ENCODE assay signal across 1 cellular context in the genomic region with DNA sequence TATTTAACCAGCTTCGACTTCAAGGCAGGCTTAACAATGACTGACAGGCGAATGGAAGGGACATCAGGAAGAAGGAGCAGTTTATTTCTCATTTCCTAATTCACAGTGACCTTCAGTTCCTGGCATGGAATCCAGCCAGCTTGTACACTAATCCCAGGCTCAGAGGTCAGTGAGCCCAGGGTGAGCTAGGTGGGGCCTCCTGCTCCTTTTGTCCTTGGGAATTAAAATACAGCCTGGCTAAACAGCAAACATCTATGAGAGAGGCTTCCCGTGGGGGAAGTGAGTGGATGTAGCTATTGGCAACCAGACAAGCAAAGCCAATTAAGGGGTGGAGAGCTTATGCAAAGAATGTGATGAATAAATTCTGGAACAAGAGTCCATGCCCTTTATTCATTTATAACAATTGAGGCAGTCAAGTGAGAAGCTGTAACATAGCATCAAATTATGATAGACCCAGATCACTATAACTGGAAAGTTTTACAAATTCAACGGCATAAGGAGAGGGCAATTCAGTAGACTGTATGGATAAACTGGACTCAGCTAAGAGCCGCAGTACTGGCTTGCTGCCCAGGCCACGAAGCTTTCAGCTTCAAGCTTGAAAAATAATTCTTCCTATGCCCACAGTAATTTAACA.
TF ChIP-seq lines count a peak whose summit lies in the region.

No MANE protein-coding gene starts in this region.

TF ChIP-seq in HepG2, 621 proteins besides CTCF, POLR2A, EP300 and RAD21 (continued from another document and continues in another):
- TF ChIP-seq, protein P1, sequence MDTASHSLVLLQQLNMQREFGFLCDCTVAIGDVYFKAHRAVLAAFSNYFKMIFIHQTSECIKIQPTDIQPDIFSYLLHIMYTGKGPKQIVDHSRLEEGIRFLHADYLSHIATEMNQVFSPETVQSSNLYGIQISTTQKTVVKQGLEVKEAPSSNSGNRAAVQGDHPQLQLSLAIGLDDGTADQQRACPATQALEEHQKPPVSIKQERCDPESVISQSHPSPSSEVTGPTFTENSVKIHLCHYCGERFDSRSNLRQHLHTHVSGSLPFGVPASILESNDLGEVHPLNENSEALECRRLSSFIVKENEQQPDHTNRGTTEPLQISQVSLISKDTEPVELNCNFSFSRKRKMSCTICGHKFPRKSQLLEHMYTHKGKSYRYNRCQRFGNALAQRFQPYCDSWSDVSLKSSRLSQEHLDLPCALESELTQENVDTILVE (CRISPR knock-in tag; IDR thresholded peaks at IDR 0.05) = peak; percentile 77; the same call in 1 of the 2 replicates
- TF ChIP-seq FOSL1 (CRISPR knock-in tag; IDR thresholded peaks at IDR 0.05; ENCODE audit: borderline replicate concordance) (peak; percentile 38; the same call in 1 of the 2 replicates), SKI (IDR thresholded peaks at IDR 0.05; ENCODE audit: partially characterized antibody) (peak; percentile 58), GATA4 (IDR thresholded peaks at IDR 0.05; ENCODE audit: borderline replicate concordance, low read depth) (peak; percentile 28; the same call in 1 of the 2 replicates), ZNF510 (CRISPR knock-in tag; IDR thresholded peaks at IDR 0.05; ENCODE audit: low read depth) (no peak), ZSCAN20 (CRISPR knock-in tag; IDR thresholded peaks at IDR 0.05; ENCODE audit: borderline replicate concordance) (0 out of 2 replicates have a peak, but pooled peaks have one; percentile 21), FOXJ3 (CRISPR knock-in tag; IDR thresholded peaks at IDR 0.05; ENCODE audit: borderline replicate concordance) (peak; percentile 76; the same call in 1 of the 2 replicates), NR2F6 (IDR thresholded peaks at IDR 0.05) (peak; percentile 85), NR2F6 (CRISPR knock-in tag; IDR thresholded peaks at IDR 0.05) (peak; percentile 92), PPARG (CRISPR knock-in tag; conservative IDR thresholded peaks at IDR 0.05) (peak; percentile 82; the same call in 1 of the 2 replicates), ZBTB3 (CRISPR knock-in tag; IDR thresholded peaks at IDR 0.05; ENCODE audit: borderline replicate concordance, low read depth) (no peak), ZNF572 (CRISPR knock-in tag; IDR thresholded peaks at IDR 0.05) (no peak), ZBTB1 (CRISPR knock-in tag; IDR thresholded peaks at IDR 0.05; ENCODE audit: borderline replicate concordance) (no peak), ATF7-NPFF (CRISPR knock-in tag; IDR thresholded peaks at IDR 0.05; ENCODE audit: low read depth) (no peak), ZNF614 (CRISPR knock-in tag; IDR thresholded peaks at IDR 0.05; ENCODE audit: borderline replicate concordance) (peak; percentile 85; the same call in 1 of the 2 replicates), ZNF136 (CRISPR knock-in tag; IDR thresholded peaks at IDR 0.05; ENCODE audit: low read depth) (peak; percentile 57; the same call in 1 of the 2 replicates), BORCS8-MEF2B (CRISPR knock-in tag; IDR thresholded peaks at IDR 0.05) (peak; percentile 12; the same call in 1 of the 2 replicates), ATF1 (CRISPR knock-in tag; IDR thresholded peaks at IDR 0.05) (no peak), ETV5 (CRISPR knock-in tag; IDR thresholded peaks at IDR 0.05; ENCODE audit: borderline replicate concordance) (peak; percentile 88; the same call in 1 of the 2 replicates), JUND (CRISPR knock-in tag; IDR thresholded peaks at IDR 0.05) (peak; percentile 51), ZFP90 (CRISPR knock-in tag; IDR thresholded peaks at IDR 0.05; ENCODE audit: borderline replicate concordance) (no peak), CC2D1A (CRISPR knock-in tag; IDR thresholded peaks at IDR 0.05) (no peak), NR2F1 (CRISPR knock-in tag; IDR thresholded peaks at IDR 0.05) (peak; percentile 76 to 88), ZNF749 (CRISPR knock-in tag; IDR thresholded peaks at IDR 0.05; ENCODE audit: borderline replicate concordance) (no peak)
- TF ChIP-seq, protein P2, sequence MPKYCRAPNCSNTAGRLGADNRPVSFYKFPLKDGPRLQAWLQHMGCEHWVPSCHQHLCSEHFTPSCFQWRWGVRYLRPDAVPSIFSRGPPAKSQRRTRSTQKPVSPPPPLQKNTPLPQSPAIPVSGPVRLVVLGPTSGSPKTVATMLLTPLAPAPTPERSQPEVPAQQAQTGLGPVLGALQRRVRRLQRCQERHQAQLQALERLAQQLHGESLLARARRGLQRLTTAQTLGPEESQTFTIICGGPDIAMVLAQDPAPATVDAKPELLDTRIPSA (CRISPR knock-in tag; IDR thresholded peaks at IDR 0.05; ENCODE audit: borderline replicate concordance) = no peak
- TF ChIP-seq, protein P3, sequence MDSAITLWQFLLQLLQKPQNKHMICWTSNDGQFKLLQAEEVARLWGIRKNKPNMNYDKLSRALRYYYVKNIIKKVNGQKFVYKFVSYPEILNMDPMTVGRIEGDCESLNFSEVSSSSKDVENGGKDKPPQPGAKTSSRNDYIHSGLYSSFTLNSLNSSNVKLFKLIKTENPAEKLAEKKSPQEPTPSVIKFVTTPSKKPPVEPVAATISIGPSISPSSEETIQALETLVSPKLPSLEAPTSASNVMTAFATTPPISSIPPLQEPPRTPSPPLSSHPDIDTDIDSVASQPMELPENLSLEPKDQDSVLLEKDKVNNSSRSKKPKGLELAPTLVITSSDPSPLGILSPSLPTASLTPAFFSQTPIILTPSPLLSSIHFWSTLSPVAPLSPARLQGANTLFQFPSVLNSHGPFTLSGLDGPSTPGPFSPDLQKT (CRISPR knock-in tag; IDR thresholded peaks at IDR 0.05; ENCODE audit: borderline replicate concordance) = no peak
- TF ChIP-seq, protein P4, sequence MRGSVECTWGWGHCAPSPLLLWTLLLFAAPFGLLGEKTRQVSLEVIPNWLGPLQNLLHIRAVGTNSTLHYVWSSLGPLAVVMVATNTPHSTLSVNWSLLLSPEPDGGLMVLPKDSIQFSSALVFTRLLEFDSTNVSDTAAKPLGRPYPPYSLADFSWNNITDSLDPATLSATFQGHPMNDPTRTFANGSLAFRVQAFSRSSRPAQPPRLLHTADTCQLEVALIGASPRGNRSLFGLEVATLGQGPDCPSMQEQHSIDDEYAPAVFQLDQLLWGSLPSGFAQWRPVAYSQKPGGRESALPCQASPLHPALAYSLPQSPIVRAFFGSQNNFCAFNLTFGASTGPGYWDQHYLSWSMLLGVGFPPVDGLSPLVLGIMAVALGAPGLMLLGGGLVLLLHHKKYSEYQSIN (CRISPR knock-in tag; IDR thresholded peaks at IDR 0.05; ENCODE audit: borderline replicate concordance) = no peak
- TF ChIP-seq, protein P5, sequence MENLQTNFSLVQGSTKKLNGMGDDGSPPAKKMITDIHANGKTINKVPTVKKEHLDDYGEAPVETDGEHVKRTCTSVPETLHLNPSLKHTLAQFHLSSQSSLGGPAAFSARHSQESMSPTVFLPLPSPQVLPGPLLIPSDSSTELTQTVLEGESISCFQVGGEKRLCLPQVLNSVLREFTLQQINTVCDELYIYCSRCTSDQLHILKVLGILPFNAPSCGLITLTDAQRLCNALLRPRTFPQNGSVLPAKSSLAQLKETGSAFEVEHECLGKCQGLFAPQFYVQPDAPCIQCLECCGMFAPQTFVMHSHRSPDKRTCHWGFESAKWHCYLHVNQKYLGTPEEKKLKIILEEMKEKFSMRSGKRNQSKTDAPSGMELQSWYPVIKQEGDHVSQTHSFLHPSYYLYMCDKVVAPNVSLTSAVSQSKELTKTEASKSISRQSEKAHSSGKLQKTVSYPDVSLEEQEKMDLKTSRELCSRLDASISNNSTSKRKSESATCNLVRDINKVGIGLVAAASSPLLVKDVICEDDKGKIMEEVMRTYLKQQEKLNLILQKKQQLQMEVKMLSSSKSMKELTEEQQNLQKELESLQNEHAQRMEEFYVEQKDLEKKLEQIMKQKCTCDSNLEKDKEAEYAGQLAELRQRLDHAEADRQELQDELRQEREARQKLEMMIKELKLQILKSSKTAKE (CRISPR knock-in tag; IDR thresholded peaks at IDR 0.05; ENCODE audit: borderline replicate concordance) = peak; percentile 78; the same call in 1 of the 2 replicates
- TF ChIP-seq, protein P6, sequence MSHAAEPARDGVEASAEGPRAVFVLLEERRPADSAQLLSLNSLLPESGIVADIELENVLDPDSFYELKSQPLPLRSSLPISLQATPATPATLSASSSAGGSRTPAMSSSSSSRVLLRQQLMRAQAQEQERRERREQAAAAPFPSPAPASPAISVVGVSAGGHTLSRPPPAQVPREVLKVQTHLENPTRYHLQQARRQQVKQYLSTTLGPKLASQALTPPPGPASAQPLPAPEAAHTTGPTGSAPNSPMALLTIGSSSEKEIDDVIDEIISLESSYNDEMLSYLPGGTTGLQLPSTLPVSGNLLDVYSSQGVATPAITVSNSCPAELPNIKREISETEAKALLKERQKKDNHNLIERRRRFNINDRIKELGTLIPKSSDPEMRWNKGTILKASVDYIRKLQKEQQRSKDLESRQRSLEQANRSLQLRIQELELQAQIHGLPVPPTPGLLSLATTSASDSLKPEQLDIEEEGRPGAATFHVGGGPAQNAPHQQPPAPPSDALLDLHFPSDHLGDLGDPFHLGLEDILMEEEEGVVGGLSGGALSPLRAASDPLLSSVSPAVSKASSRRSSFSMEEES (CRISPR knock-in tag; IDR thresholded peaks at IDR 0.05) = 0 out of 2 replicates have a peak, but pooled peaks have one; percentile 18
- TF ChIP-seq, protein P7, sequence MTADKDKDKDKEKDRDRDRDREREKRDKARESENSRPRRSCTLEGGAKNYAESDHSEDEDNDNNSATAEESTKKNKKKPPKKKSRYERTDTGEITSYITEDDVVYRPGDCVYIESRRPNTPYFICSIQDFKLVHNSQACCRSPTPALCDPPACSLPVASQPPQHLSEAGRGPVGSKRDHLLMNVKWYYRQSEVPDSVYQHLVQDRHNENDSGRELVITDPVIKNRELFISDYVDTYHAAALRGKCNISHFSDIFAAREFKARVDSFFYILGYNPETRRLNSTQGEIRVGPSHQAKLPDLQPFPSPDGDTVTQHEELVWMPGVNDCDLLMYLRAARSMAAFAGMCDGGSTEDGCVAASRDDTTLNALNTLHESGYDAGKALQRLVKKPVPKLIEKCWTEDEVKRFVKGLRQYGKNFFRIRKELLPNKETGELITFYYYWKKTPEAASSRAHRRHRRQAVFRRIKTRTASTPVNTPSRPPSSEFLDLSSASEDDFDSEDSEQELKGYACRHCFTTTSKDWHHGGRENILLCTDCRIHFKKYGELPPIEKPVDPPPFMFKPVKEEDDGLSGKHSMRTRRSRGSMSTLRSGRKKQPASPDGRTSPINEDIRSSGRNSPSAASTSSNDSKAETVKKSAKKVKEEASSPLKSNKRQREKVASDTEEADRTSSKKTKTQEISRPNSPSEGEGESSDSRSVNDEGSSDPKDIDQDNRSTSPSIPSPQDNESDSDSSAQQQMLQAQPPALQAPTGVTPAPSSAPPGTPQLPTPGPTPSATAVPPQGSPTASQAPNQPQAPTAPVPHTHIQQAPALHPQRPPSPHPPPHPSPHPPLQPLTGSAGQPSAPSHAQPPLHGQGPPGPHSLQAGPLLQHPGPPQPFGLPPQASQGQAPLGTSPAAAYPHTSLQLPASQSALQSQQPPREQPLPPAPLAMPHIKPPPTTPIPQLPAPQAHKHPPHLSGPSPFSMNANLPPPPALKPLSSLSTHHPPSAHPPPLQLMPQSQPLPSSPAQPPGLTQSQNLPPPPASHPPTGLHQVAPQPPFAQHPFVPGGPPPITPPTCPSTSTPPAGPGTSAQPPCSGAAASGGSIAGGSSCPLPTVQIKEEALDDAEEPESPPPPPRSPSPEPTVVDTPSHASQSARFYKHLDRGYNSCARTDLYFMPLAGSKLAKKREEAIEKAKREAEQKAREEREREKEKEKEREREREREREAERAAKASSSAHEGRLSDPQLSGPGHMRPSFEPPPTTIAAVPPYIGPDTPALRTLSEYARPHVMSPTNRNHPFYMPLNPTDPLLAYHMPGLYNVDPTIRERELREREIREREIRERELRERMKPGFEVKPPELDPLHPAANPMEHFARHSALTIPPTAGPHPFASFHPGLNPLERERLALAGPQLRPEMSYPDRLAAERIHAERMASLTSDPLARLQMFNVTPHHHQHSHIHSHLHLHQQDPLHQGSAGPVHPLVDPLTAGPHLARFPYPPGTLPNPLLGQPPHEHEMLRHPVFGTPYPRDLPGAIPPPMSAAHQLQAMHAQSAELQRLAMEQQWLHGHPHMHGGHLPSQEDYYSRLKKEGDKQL (CRISPR knock-in tag; IDR thresholded peaks at IDR 0.05; ENCODE audit: low read depth) = peak; percentile 75; the same call in 1 of the 2 replicates
- TF ChIP-seq, protein P8, sequence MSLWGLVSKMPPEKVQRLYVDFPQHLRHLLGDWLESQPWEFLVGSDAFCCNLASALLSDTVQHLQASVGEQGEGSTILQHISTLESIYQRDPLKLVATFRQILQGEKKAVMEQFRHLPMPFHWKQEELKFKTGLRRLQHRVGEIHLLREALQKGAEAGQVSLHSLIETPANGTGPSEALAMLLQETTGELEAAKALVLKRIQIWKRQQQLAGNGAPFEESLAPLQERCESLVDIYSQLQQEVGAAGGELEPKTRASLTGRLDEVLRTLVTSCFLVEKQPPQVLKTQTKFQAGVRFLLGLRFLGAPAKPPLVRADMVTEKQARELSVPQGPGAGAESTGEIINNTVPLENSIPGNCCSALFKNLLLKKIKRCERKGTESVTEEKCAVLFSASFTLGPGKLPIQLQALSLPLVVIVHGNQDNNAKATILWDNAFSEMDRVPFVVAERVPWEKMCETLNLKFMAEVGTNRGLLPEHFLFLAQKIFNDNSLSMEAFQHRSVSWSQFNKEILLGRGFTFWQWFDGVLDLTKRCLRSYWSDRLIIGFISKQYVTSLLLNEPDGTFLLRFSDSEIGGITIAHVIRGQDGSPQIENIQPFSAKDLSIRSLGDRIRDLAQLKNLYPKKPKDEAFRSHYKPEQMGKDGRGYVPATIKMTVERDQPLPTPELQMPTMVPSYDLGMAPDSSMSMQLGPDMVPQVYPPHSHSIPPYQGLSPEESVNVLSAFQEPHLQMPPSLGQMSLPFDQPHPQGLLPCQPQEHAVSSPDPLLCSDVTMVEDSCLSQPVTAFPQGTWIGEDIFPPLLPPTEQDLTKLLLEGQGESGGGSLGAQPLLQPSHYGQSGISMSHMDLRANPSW (CRISPR knock-in tag; IDR thresholded peaks at IDR 0.05; ENCODE audit: borderline replicate concordance) = 0 out of 2 replicates have a peak, but pooled peaks have one; percentile 54
- TF ChIP-seq, protein P9, sequence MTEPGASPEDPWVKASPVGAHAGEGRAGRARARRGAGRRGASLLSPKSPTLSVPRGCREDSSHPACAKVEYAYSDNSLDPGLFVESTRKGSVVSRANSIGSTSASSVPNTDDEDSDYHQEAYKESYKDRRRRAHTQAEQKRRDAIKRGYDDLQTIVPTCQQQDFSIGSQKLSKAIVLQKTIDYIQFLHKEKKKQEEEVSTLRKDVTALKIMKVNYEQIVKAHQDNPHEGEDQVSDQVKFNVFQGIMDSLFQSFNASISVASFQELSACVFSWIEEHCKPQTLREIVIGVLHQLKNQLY (CRISPR knock-in tag; IDR thresholded peaks at IDR 0.05) = peak; percentile 59; the same call in 1 of the 2 replicates
- TF ChIP-seq, protein P10, sequence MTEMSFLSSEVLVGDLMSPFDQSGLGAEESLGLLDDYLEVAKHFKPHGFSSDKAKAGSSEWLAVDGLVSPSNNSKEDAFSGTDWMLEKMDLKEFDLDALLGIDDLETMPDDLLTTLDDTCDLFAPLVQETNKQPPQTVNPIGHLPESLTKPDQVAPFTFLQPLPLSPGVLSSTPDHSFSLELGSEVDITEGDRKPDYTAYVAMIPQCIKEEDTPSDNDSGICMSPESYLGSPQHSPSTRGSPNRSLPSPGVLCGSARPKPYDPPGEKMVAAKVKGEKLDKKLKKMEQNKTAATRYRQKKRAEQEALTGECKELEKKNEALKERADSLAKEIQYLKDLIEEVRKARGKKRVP (CRISPR knock-in tag; IDR thresholded peaks at IDR 0.05) = peak in 1 of 2 experiments; percentile 53; a peak in 1 of 4 replicates
- TF ChIP-seq, protein P11, sequence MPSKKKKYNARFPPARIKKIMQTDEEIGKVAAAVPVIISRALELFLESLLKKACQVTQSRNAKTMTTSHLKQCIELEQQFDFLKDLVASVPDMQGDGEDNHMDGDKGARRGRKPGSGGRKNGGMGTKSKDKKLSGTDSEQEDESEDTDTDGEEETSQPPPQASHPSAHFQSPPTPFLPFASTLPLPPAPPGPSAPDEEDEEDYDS (CRISPR knock-in tag; IDR thresholded peaks at IDR 0.05) = peak; percentile 29; the same call in 1 of the 2 replicates
